Comparison of ENCODE assay signal across 21 cellular contexts in genomic region chr19:21595185-21595584, GRCh38.
"Had no signal": no experiment of that assay in that cellular context is flagged by ENCODE, and none has a peak within 500 bp of the region (broad histone marks: within the 10 kb centered on the region; RNA-seq: fewer than 3 reads in every experiment).

No MANE protein-coding gene starts in this region.

- H3K4me3 ChIP-seq: colonic mucosa, hepatocyte, lung, smooth muscle cell, thoracic aorta had no signal

- ATAC-seq: foreskin keratinocyte; left colon; right cardiac atrium; stimulated activated memory B cell treated with anti-CD40 and anti-IgM and Interleukin-4, amounts not matched to agents 10 μg/mL and 1 μg/mL and 100 μg/mL, for 72 hours; stimulated activated naive CD8-positive, alpha-beta T cell treated with anti-CD3 and anti-CD28 coated beads, Interleukin-15, amount 100 ng/mL, for 72 hours had no signal

- H3K36me3 ChIP-seq: colonic mucosa, thoracic aorta had no signal

- H3K27ac ChIP-seq: colonic mucosa, foreskin keratinocyte, hepatocyte, thoracic aorta had no signal

- H3K4me1 ChIP-seq: colonic mucosa, foreskin keratinocyte had no signal

- H3K4me2 ChIP-seq: hepatocyte, smooth muscle cell had no signal

- DNase-seq: colonic mucosa; effector CD4-positive, alpha-beta T cell; endodermal cell; foreskin keratinocyte; head of caudate nucleus; left colon; left ventricle myocardium superior; mesenchymal stem cell; midbrain; nephron progenitor cell; right cardiac atrium; stimulated activated CD4-positive, alpha-beta T cell treated with anti-CD3 and anti-CD28 coated beads, Interleukin-4, amount 100 ng/mL, for 1 hour; stimulated activated CD8-positive, alpha-beta memory T cell treated with anti-CD3 and anti-CD28 coated beads, Interleukin-4, amount 100 ng/mL, for 48 hours; stimulated activated naive CD8-positive, alpha-beta T cell treated with anti-CD3 and anti-CD28 coated beads, Interleukin-15, amount 100 ng/mL, for 72 hours had no signal

- H3K79me2 ChIP-seq: hepatocyte had no signal

- H2AFZ ChIP-seq: hepatocyte had no signal

- H3K27me3 ChIP-seq: colonic mucosa, foreskin keratinocyte, hepatocyte had no signal

- FAIRE-seq: endothelial cell of umbilical vein, urothelium cell line had no signal

- H3K9me3 ChIP-seq: colonic mucosa, thoracic aorta had no signal
